Comparison of ENCODE assay signal across 8 cellular contexts in genomic region chr11:62610814-62611704, GRCh38. TPM values are rescaled to one million over a fixed set of nuclear protein-coding genes. Genes with fewer than 3 reads are reported as not detected.
A peak's percentile ranks its signal among the peaks of the same experiment; 100 is the strongest.
DNase-seq lines count a peak whose midpoint lies in the region; FAIRE-seq and TF ChIP-seq lines count a peak whose summit lies in the region.

No MANE protein-coding gene starts in this region.

- no peaks in the 10 kb centered on the region for H3K27me3 Mint-ChIP-seq in activated naive CD8-positive, alpha-beta T cell

- H3K9me3 ChIP-seq in kidney (ENCODE audit: control insufficient read depth in 1 of 2, low read length in 2 of 2): no peaks in the 10 kb centered on the region
- H3K9me3 ChIP-seq in suprapubic skin: no peaks in the 10 kb centered on the region

- H3K36me3 Mint-ChIP-seq in activated naive CD8-positive, alpha-beta T cell: peaks cover 4% of the 10 kb centered on the region

- peak overlapping the region; percentile 99 for H3K4me3 Mint-ChIP-seq in activated naive CD8-positive, alpha-beta T cell

- H3K4me1 Mint-ChIP-seq in activated naive CD8-positive, alpha-beta T cell (ENCODE audit: low read depth): peaks cover 53% of the 10 kb centered on the region

- peaks cover 4 to 26% of the 10 kb centered on the region in 2 donors for H3K4me1 ChIP-seq in kidney (ENCODE audit: control insufficient read depth in 1 of 2, insufficient read depth in 1 of 2, low read depth in 1 of 2, low read length in 2 of 2)
- H3K4me1 ChIP-seq in suprapubic skin: peaks cover 39% of the 10 kb centered on the region

- peak overlapping the region; percentile 75 to 81 for H3K9ac ChIP-seq in kidney (ENCODE audit: low read length in 2 of 2)

- H3K4me3 ChIP-seq in kidney (ENCODE audit: low read length in 2 of 2) (peak overlapping the region; percentile 66 to 92), suprapubic skin (peak overlapping the region; percentile 88)

- no peak for FAIRE-seq in kidney (lab: Jason Lieb, UNC)

- H3K36me3 ChIP-seq in kidney (ENCODE audit: control insufficient read depth in 1 of 2, insufficient read depth in 2 of 2, low read length in 2 of 2): peaks cover 5 to 9% of the 10 kb centered on the region in 2 donors
- peaks cover 39% of the 10 kb centered on the region for H3K36me3 ChIP-seq in suprapubic skin

- TF ChIP-seq POLR2A in suprapubic skin (IDR thresholded peaks at IDR 0.05): no peak

- H3K27me3 ChIP-seq in suprapubic skin: no peaks in the 10 kb centered on the region

- intact Hi-C loops in kidney (cut with DNase I): no loop called here

- no peaks in the 10 kb centered on the region for H3K9me3 Mint-ChIP-seq in activated naive CD8-positive, alpha-beta T cell (ENCODE audit: low read depth)

- peak overlapping the region; percentile 88 to 92 for H3K27ac ChIP-seq in kidney (ENCODE audit: low read depth in 2 of 2, low read length in 2 of 2)
- peak overlapping the region; percentile 94 for H3K27ac ChIP-seq in suprapubic skin

- DNase-seq in NCI-H2171 treated with DMSO at 0.1 percent for 48 hours (lab: John Stamatoyannopoulos, UW) (peak; percentile 21), NCI-H2171 (lab: John Stamatoyannopoulos, UW) (no peak), kidney (peak; percentile 82), suprapubic skin (ENCODE audit: low spot score in 2 of 2) (no peak), NCI-H345 treated with DMSO at 0.1 percent for 48 hours (lab: John Stamatoyannopoulos, UW; ENCODE audit: unreplicated experiment) (no peak), NCI-H187 treated with DMSO at 0.1 percent for 48 hours (lab: John Stamatoyannopoulos, UW) (no peak), NCI-H82 (lab: John Stamatoyannopoulos, UW) (no peak)

- H3K27ac Mint-ChIP-seq in activated naive CD8-positive, alpha-beta T cell: peak overlapping the region; percentile 99

- TF ChIP-seq CTCF in kidney (IDR thresholded peaks at IDR 0.05; ENCODE audit: borderline replicate concordance, extremely low read depth, insufficient read depth) (no peak), suprapubic skin (IDR thresholded peaks at IDR 0.05) (no peak)

- WGBS in suprapubic skin: 70% methylated on average over 24 of the region's 28 CpGs

- no peak for TF ChIP-seq EP300 in suprapubic skin (IDR thresholded peaks at IDR 0.05)

RNA-seq across cellular contexts. Expression of gene EML3, which starts 1.5 kb away (rescaled TPM):
- total RNA-seq in kidney (83.3 TPM), suprapubic skin (10 to 100 TPM; 43.1 to 74.8 (median 55.8) TPM)
- polyA plus RNA-seq in kidney (ENCODE audit: insufficient read depth, low read depth, low replicate concordance): 35.0 TPM

RNA-seq across cellular contexts. Expression of gene ROM1, which starts 2.0 kb away (rescaled TPM):
- total RNA-seq in kidney (7.9 TPM), suprapubic skin (1 to 10 TPM in 3 of 4 donors, under 1 TPM in 1; 0.80 to 4.9 (median 2.3) TPM)
- 11.1 TPM for polyA plus RNA-seq in kidney (ENCODE audit: insufficient read depth, low read depth, low replicate concordance)

RNA-seq across cellular contexts. Expression of gene MTA2, which starts 9.4 kb away (rescaled TPM):
- total RNA-seq in kidney (71.8 TPM), suprapubic skin (100 to 1,000 TPM; 107 to 125 (median 110) TPM)
- 34.4 TPM for polyA plus RNA-seq in kidney (ENCODE audit: insufficient read depth, low read depth, low replicate concordance)

RNA-seq across cellular contexts. Expression of gene B3GAT3, which starts 10.7 kb away (rescaled TPM):
- total RNA-seq in kidney (50.6 TPM), suprapubic skin (10 to 100 TPM; 29.9 to 54.1 (median 40.6) TPM)
- polyA plus RNA-seq in kidney (ENCODE audit: insufficient read depth, low read depth, low replicate concordance): 66.2 TPM

RNA-seq across cellular contexts. Expression of gene TUT1, which starts 19.7 kb away (rescaled TPM):
- 29.5 TPM for total RNA-seq in kidney
- polyA plus RNA-seq in kidney (ENCODE audit: insufficient read depth, low read depth, low replicate concordance): 18.7 TPM
- 10 to 100 TPM in 3 of 4 donors, 1 to 10 TPM in 1; 8.0 to 16.3 (median 12.5) TPM for total RNA-seq in suprapubic skin

Comparison
In these comparisons a context has a peak if more than half of its experiments do, and no peak if none do; other contexts are left out.
1. DNase-seq: peak in NCI-H2171 treated with DMSO at 0.1 percent for 48 hours (single experiment) and kidney (single experiment); none in NCI-H2171 (single experiment), suprapubic skin (0 of 2), NCI-H345 treated with DMSO at 0.1 percent for 48 hours (single experiment), NCI-H187 treated with DMSO at 0.1 percent for 48 hours (single experiment) and NCI-H82 (single experiment).